10 cellular contexts compared by ENCODE assay signal in genomic region chr12:48981757-48982157, GRCh38. TPM values are rescaled to one million over a fixed set of nuclear protein-coding genes. Genes with fewer than 3 reads are reported as not detected.
DNase-seq lines count a peak whose midpoint lies in the region; ATAC-seq and TF ChIP-seq lines count a peak whose summit lies in the region.
"Had no signal": no experiment of that assay in that cellular context is flagged by ENCODE, and none has a peak within 500 bp of the region (broad histone marks: within the 10 kb centered on the region; RNA-seq: fewer than 3 reads in every experiment).

No MANE protein-coding gene starts in this region.

- no peaks in the 10 kb centered on the region for H3K36me3 ChIP-seq in esophagus muscularis mucosa
- no peaks in the 10 kb centered on the region for H3K36me3 ChIP-seq in skeletal muscle satellite cell (ENCODE audit: insufficient read depth, low read length)

- POLR2A ChIA-PET in activated CD4-positive, alpha-beta T cell treated with anti-CD3 and anti-CD28 coated beads for 36 hours (lab: Charles Lee): no interaction called here
- POLR2A ChIA-PET in WTC11 (lab: Charles Lee): interaction anchor here (1.2 kb wide), 1 partner anchor 17 kb away, joined by 3 read pairs; the partner anchor contains the start of gene DDN

- H3K9ac ChIP-seq in skeletal muscle satellite cell (ENCODE audit: low read depth, low read length): no peak overlapping the region

- no peak for DNase-seq in activated CD4-positive, alpha-beta T cell treated with anti-CD3 and anti-CD28 coated beads for 36 hours
- DNase-seq in activated CD4-positive, alpha-beta T cell treated with anti-CD3 and anti-CD28 coated beads for 48 hours: no peak
- no peak for DNase-seq in WTC11 (ENCODE audit: low spot score)
- no peak for DNase-seq in esophagus muscularis mucosa (ENCODE audit: extremely low spot score)
- DNase-seq in globus pallidus (ENCODE audit: low spot score): no peak
- DNase-seq: body of pancreas had no signal

- H3K36me3 Mint-ChIP-seq in activated CD4-positive, alpha-beta T cell treated with anti-CD3 and anti-CD28 coated beads for 36 hours (ENCODE audit: low read depth): no peaks in the 10 kb centered on the region
- H3K36me3 Mint-ChIP-seq in WTC11: no peaks in the 10 kb centered on the region

- peaks cover 18 to 94% (median 56%) of the 10 kb centered on the region in 4 donors for H3K27me3 ChIP-seq in esophagus muscularis mucosa
- H3K27me3 ChIP-seq in skeletal muscle satellite cell (ENCODE audit: control insufficient read depth, insufficient read depth, low read length): peaks cover 96% of the 10 kb centered on the region

- CTCF ChIA-PET in activated CD4-positive, alpha-beta T cell treated with anti-CD3 and anti-CD28 coated beads for 36 hours (lab: Charles Lee): interaction anchor here (0.8 to 13.1 kb wide), 9 partner anchors 12 to 130 kb away, joined by 3 to 246 read pairs (median 9); partner anchors contain the start of genes DDN, DDX23 and FKBP11
- CTCF ChIA-PET in WTC11 (lab: Charles Lee): interaction anchor here (0.5 to 10.3 kb wide), 12 partner anchors 12 to 233 kb away, joined by 3 to 237 read pairs (median 8); partner anchors contain the start of genes ARF3, DDN, PRKAG1 and WNT10B

- TF ChIP-seq CTCF in WTC11 (IDR thresholded peaks at IDR 0.05) (no peak), esophagus muscularis mucosa (IDR thresholded peaks at IDR 0.05) (no peak)

- ATAC-seq in activated CD4-positive, alpha-beta T cell treated with anti-CD3 and anti-CD28 coated beads for 36 hours: no peak
- no peak for ATAC-seq in WTC11
- no peak for ATAC-seq in GM19467 (IDR thresholded peaks at IDR 0.05; ENCODE audit: unreplicated experiment)
- ATAC-seq in HG02642 (IDR thresholded peaks at IDR 0.05; ENCODE audit: poor library complexity, unreplicated experiment): no peak

- H3K4me3 Mint-ChIP-seq in activated CD4-positive, alpha-beta T cell treated with anti-CD3 and anti-CD28 coated beads for 36 hours: peak overlapping the region; percentile 54
- peak overlapping the region; percentile 68 for H3K4me3 Mint-ChIP-seq in WTC11

- TF ChIP-seq POLR2A in esophagus muscularis mucosa (IDR thresholded peaks at IDR 0.05; ENCODE audit: low read depth): no peak

- intact Hi-C loops in activated CD4-positive, alpha-beta T cell treated with anti-CD3 and anti-CD28 coated beads for 36 hours (cut with DNase I, micrococcal nuclease): loop anchor here in 1 of 2 experiments (2.0 to 5.0 kb wide), 2 partner anchors 111 to 129 kb away; partner anchors contain the start of genes DDX23 and DHH
- intact Hi-C loops in esophagus muscularis mucosa (cut with DNase I): no loop called here

- H3K27ac ChIP-seq in esophagus muscularis mucosa (replicated peaks in 1 of 4): no peak overlapping the region
- H3K27ac ChIP-seq: body of pancreas had no signal

- peak overlapping the region; percentile 70 for H3K4me2 ChIP-seq in skeletal muscle satellite cell (ENCODE audit: low read length)

- H3K9me3 Mint-ChIP-seq in activated CD4-positive, alpha-beta T cell treated with anti-CD3 and anti-CD28 coated beads for 36 hours (ENCODE audit: low read depth): no peaks in the 10 kb centered on the region
- H3K9me3 Mint-ChIP-seq in WTC11: no peaks in the 10 kb centered on the region

- peak overlapping the region in 3 of 4 donors; percentile 40 to 53 (median 42) for H3K4me3 ChIP-seq in esophagus muscularis mucosa
- no peak overlapping the region for H3K4me3 ChIP-seq in skeletal muscle satellite cell (ENCODE audit: low read length)
- H3K4me3 ChIP-seq: body of pancreas had no signal

- H3K9me3 ChIP-seq in esophagus muscularis mucosa: no peaks in the 10 kb centered on the region
- no peaks in the 10 kb centered on the region for H3K9me3 ChIP-seq in skeletal muscle satellite cell (replicated peaks; ENCODE audit: low read length)
- H3K9me3 ChIP-seq: body of pancreas had no signal

- peak overlapping the region; percentile 58 for H3K27ac Mint-ChIP-seq in activated CD4-positive, alpha-beta T cell treated with anti-CD3 and anti-CD28 coated beads for 36 hours
- H3K27ac Mint-ChIP-seq in WTC11: no peak overlapping the region

- WGBS in esophagus muscularis mucosa: 35% methylated on average over 13 of the region's 13 CpGs

- TF ChIP-seq EP300 in esophagus muscularis mucosa (IDR thresholded peaks at IDR 0.05): no peak

- peaks cover 47% of the 10 kb centered on the region for H3K4me1 Mint-ChIP-seq in activated CD4-positive, alpha-beta T cell treated with anti-CD3 and anti-CD28 coated beads for 36 hours
- peaks cover 33% of the 10 kb centered on the region for H3K4me1 Mint-ChIP-seq in WTC11

- H3K4me1 ChIP-seq in esophagus muscularis mucosa: peaks cover 40 to 44% (median 42%) of the 10 kb centered on the region in 4 donors
- peaks cover 37% of the 10 kb centered on the region for H3K4me1 ChIP-seq in skeletal muscle satellite cell (ENCODE audit: control insufficient read depth, insufficient read depth, low read length)

- peaks cover 59% of the 10 kb centered on the region for H3K27me3 Mint-ChIP-seq in activated CD4-positive, alpha-beta T cell treated with anti-CD3 and anti-CD28 coated beads for 36 hours
- peaks cover 98% of the 10 kb centered on the region for H3K27me3 Mint-ChIP-seq in WTC11 (ENCODE audit: low read depth)

TF ChIP-seq in WTC11, 78 proteins besides CTCF, POLR2A, EP300 and RAD21:
- TF ChIP-seq ZNF423 (CRISPR knock-in tag; IDR thresholded peaks at IDR 0.05) (0 out of 2 replicates have a peak, but pooled peaks have one; percentile 10), PREB (CRISPR knock-in tag; IDR thresholded peaks at IDR 0.05; ENCODE audit: borderline replicate concordance) (no peak)

RNA-seq across cellular contexts. Expression of gene WNT1, which starts 3.6 kb away (rescaled TPM):
- not detected for total RNA-seq in activated CD4-positive, alpha-beta T cell treated with anti-CD3 and anti-CD28 coated beads for 36 hours
- not detected in 3 replicates for total RNA-seq in WTC11 (2021)
- total RNA-seq in esophagus muscularis mucosa: not detected
- not detected in 2 replicates for total RNA-seq in skeletal muscle satellite cell (2012; rRNA removed)
- total RNA-seq: A172, body of pancreas had no signal

RNA-seq across cellular contexts. Expression of gene WNT10B, which starts 10.2 kb away (rescaled TPM):
- under 1 TPM; 0.16 to 0.18 TPM for total RNA-seq in activated CD4-positive, alpha-beta T cell treated with anti-CD3 and anti-CD28 coated beads for 36 hours
- total RNA-seq in WTC11 (2021): 0.50 to 0.55 TPM (median 0.55 TPM) in 3 replicates
- total RNA-seq in esophagus muscularis mucosa: 1 to 10 TPM in 2 of 4 donors, under 1 TPM in 2; 0.92 to 1.8 (median 1.1) TPM
- 0.25 and 0.44 TPM in 2 replicates for total RNA-seq in skeletal muscle satellite cell (2012; rRNA removed)

RNA-seq across cellular contexts. Expression of gene DDN, which starts 17.4 kb away (rescaled TPM):
- total RNA-seq in activated CD4-positive, alpha-beta T cell treated with anti-CD3 and anti-CD28 coated beads for 36 hours: under 1 TPM; 0.48 to 0.61 TPM
- 0.33 to 0.55 TPM (median 0.50 TPM) in 3 replicates for total RNA-seq in WTC11 (2021)
- total RNA-seq in esophagus muscularis mucosa: under 1 TPM in 1 of 4 donors, not detected in 3; 0.11 TPM
- total RNA-seq in skeletal muscle satellite cell (2012; rRNA removed): 0.22 and 0.25 TPM in 2 replicates

RNA-seq across cellular contexts. Expression of gene ARF3, which starts 24.5 kb away (rescaled TPM):
- 10 to 100 TPM; 84.7 to 96.1 TPM for total RNA-seq in activated CD4-positive, alpha-beta T cell treated with anti-CD3 and anti-CD28 coated beads for 36 hours
- total RNA-seq in WTC11 (2021) (238 to 256 TPM (median 248 TPM) in 3 replicates), esophagus muscularis mucosa (10 to 100 TPM; 42.8 to 71.9 (median 65.1) TPM)
- 48.9 and 50.7 TPM in 2 replicates for total RNA-seq in skeletal muscle satellite cell (2012; rRNA removed)

RNA-seq across cellular contexts. Expression of gene PRKAG1, which starts 36.8 kb away (rescaled TPM):
- 10 to 100 TPM; 54.5 to 62.6 TPM for total RNA-seq in activated CD4-positive, alpha-beta T cell treated with anti-CD3 and anti-CD28 coated beads for 36 hours
- 37.9 to 41.6 TPM (median 38.0 TPM) in 3 replicates for total RNA-seq in WTC11 (2021)
- total RNA-seq in esophagus muscularis mucosa: 10 to 100 TPM; 52.0 to 70.6 (median 64.3) TPM
- total RNA-seq in skeletal muscle satellite cell (2012; rRNA removed): 58.3 and 62.1 TPM in 2 replicates
